17 cellular contexts compared by ENCODE assay signal in the genomic region with DNA sequence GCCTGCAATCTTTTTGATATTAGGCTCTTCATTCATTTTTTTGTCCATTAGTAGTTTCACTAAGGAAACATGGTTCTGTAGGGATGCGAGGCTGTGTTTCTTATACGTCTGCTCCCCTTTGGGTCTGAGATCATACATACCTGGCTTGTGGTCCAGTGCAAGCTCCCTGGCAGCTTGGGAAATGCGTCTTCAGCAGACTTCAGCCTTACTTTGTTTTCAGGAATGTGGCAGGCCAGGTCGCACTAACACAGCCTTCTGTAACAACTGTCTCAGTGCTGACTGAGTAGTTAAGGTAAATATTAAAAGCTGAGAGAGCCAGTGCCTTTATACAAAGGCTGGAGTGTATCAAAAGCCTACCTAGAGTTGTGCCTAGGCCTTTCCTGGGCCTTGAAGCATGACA.
DNase-seq lines count a peak whose midpoint lies in the region; ATAC-seq, FAIRE-seq and TF ChIP-seq lines count a peak whose summit lies in the region.
"Had no signal": no experiment of that assay in that cellular context is flagged by ENCODE, and none has a peak within 500 bp of the region (broad histone marks: within the 10 kb centered on the region; RNA-seq: fewer than 3 reads in every experiment).

No MANE protein-coding gene starts in this region.

- H3K79me2 ChIP-seq in H1 (ENCODE audit: control insufficient read depth in 1 of 2, insufficient read depth in 2 of 2, low read length in 2 of 2) (no peaks in the 10 kb centered on the region), neural progenitor cell (ENCODE audit: low read depth) (no peaks in the 10 kb centered on the region)

- peaks cover 43% of the 10 kb centered on the region for H3K4me1 Mint-ChIP-seq in neural progenitor cell
- H3K4me1 Mint-ChIP-seq: CD4-positive, alpha-beta memory T cell had no signal

- TF ChIP-seq CTCF in H1 (IDR thresholded peaks at IDR 0.05; ENCODE audit: control extremely low read depth in 1 of 3, insufficient read depth in 1 of 3, low read depth in 1 of 3, low read length in 3 of 3), result no peak
- TF ChIP-seq CTCF in neural progenitor cell (IDR thresholded peaks at IDR 0.05), result no peak

- H2BK12ac ChIP-seq in H1 (ENCODE audit: low read depth, low read length), result no peak overlapping the region

- no peak overlapping the region for H3K18ac ChIP-seq in H1 (ENCODE audit: extremely low read depth, low read length)

- H3K4me3 ChIP-seq in H1 (ENCODE audit: extremely low read depth in 1 of 4, insufficient read depth in 2 of 4, low read depth in 3 of 4, low read length in 4 of 4) (no peak overlapping the region), neural progenitor cell (no peak overlapping the region)

- POLR2A ChIA-PET in H1 (lab: Charles Lee; ENCODE audit: partially characterized antibody), result interaction anchor here (0.7 kb wide), 1 partner anchor 55 kb away, joined by 3 read pairs; no protein-coding TSS in a partner anchor

- no peak overlapping the region for H3K4ac ChIP-seq in H1 (replicated peaks; ENCODE audit: insufficient read length, low read depth, low read length)

- no peak overlapping the region for H2BK5ac ChIP-seq in H1 (ENCODE audit: low read depth, low read length)

- TF ChIP-seq EP300 in H1 (IDR thresholded peaks at IDR 0.05; ENCODE audit: borderline replicate concordance in 1 of 2, low read depth in 2 of 2, low read length in 2 of 2), result no peak

- H3K27ac ChIP-seq in H1 (ENCODE audit: low read depth, low read length) (no peak overlapping the region), neural progenitor cell (no peak overlapping the region)

- H3F3A ChIP-seq in neural progenitor cell (ENCODE audit: low read depth), result no peaks in the 10 kb centered on the region

- no peak overlapping the region for H4K8ac ChIP-seq in H1 (ENCODE audit: extremely low read depth, insufficient read depth, low read length)

- H4K91ac ChIP-seq in H1 (replicated peaks; ENCODE audit: insufficient read length, low read length), result no peak overlapping the region

- H3K56ac ChIP-seq in H1 (replicated peaks; ENCODE audit: insufficient read length, low read depth, low read length), result no peak overlapping the region

- H3K9ac ChIP-seq in H1 (replicated peaks in 1 of 4; ENCODE audit: extremely low read depth in 1 of 4, low read depth in 3 of 4, low read length in 3 of 4), result no peak overlapping the region
- H3K9ac ChIP-seq in neural progenitor cell, result no peak overlapping the region

- peaks cover 14% of the 10 kb centered on the region for H3K36me3 Mint-ChIP-seq in neural progenitor cell
- H3K36me3 Mint-ChIP-seq: CD4-positive, alpha-beta memory T cell had no signal

- H2AFZ ChIP-seq in H1 (ENCODE audit: low read length) (no peak overlapping the region), neural progenitor cell (replicated peaks) (no peak overlapping the region)

- H4K20me1 ChIP-seq in H1 (replicated peaks in 1 of 2; ENCODE audit: control insufficient read depth in 1 of 2, insufficient read depth in 2 of 2, low read length in 2 of 2) (no peaks in the 10 kb centered on the region), neural progenitor cell (ENCODE audit: low read depth) (no peaks in the 10 kb centered on the region)

- H3K23ac ChIP-seq in H1 (ENCODE audit: insufficient read length), result no peak overlapping the region

- no peak overlapping the region for H3K14ac ChIP-seq in H1 (ENCODE audit: insufficient read length)

- TF ChIP-seq POLR2A in H1 (IDR thresholded peaks at IDR 0.05; ENCODE audit: control extremely low read depth in 1 of 2, low read depth in 2 of 2, low read length in 2 of 2), result no peak

- H3K4me3 Mint-ChIP-seq in neural progenitor cell, result no peak overlapping the region
- H3K4me3 Mint-ChIP-seq: CD4-positive, alpha-beta memory T cell; H9 had no signal

- peaks cover 8% of the 10 kb centered on the region for H3K9me3 Mint-ChIP-seq in neural progenitor cell

- no peak overlapping the region for H3K4me2 ChIP-seq in H1 (ENCODE audit: insufficient read depth in 1 of 2, low read depth in 2 of 2, low read length in 2 of 2)
- H3K4me2 ChIP-seq in neural progenitor cell, result no peak overlapping the region

- FAIRE-seq in H1 (lab: Jason Lieb, UNC), result no peak
- FAIRE-seq: GM12891, GM18507 had no signal

- H3K27ac Mint-ChIP-seq in neural progenitor cell, result no peak overlapping the region
- H3K27ac Mint-ChIP-seq: CD4-positive, alpha-beta memory T cell had no signal

- no peak overlapping the region for H2AK5ac ChIP-seq in H1 (ENCODE audit: low read depth, low read length)

- H2BK20ac ChIP-seq in H1 (ENCODE audit: low read length), result no peak overlapping the region

- ATAC-seq in GM18858 (IDR thresholded peaks at IDR 0.05; ENCODE audit: unreplicated experiment), result no peak
- ATAC-seq: HCT116 had no signal

- H3K4me1 ChIP-seq in H1 (replicated peaks in 1 of 4; ENCODE audit: control insufficient read depth in 3 of 4, insufficient read depth in 4 of 4, low read length in 3 of 4), result no peaks in the 10 kb centered on the region
- peaks cover 4% of the 10 kb centered on the region for H3K4me1 ChIP-seq in neural progenitor cell

- H3K27me3 ChIP-seq in H1 (replicated peaks in 1 of 4; ENCODE audit: control insufficient read depth in 3 of 4, extremely low read depth in 1 of 4, insufficient read depth in 3 of 4, low read length in 3 of 4) (no peaks in the 10 kb centered on the region), neural progenitor cell (no peaks in the 10 kb centered on the region)

- H3K79me1 ChIP-seq in H1 (ENCODE audit: low read depth, low read length), result no peaks in the 10 kb centered on the region

- DNase-seq in H1 (ENCODE audit: low read depth in 1 of 2, low spot score in 2 of 2), result no peak
- DNase-seq in left kidney (ENCODE audit: low read depth, low spot score), result peak; percentile 28
- DNase-seq in neural progenitor cell (ENCODE audit: low spot score), result peak; percentile 22
- no peak for DNase-seq in DMS 273 (lab: John Stamatoyannopoulos, UW; ENCODE audit: unreplicated experiment)
- DNase-seq in cerebellar nuclear complex (lab: John Stamatoyannopoulos, UW), result no peak
- DNase-seq: C1 segment of cervical spinal cord; Calu3; CD4-positive, alpha-beta memory T cell; COR-L47; DMS153; DND-41; GDM1; H9 had no signal

- no peak for TF ChIP-seq RAD21 in H1 (IDR thresholded peaks at IDR 0.05 in 1 of 2, conservative IDR thresholded peaks at IDR 0.05 in 1 of 2; ENCODE audit: low read depth in 2 of 2, low read length in 2 of 2)

- no peaks in the 10 kb centered on the region for H3K36me3 ChIP-seq in H1 (ENCODE audit: control insufficient read depth in 2 of 4, insufficient read depth in 4 of 4, low read length in 3 of 4)
- H3K36me3 ChIP-seq in neural progenitor cell, result no peaks in the 10 kb centered on the region

- H4K5ac ChIP-seq in H1 (ENCODE audit: insufficient read length, low read depth, low read length), result no peak overlapping the region

- no peaks in the 10 kb centered on the region for H3K23me2 ChIP-seq in H1 (ENCODE audit: low read depth, low read length)

- no peaks in the 10 kb centered on the region for H3K27me3 Mint-ChIP-seq in neural progenitor cell (ENCODE audit: insufficient read depth, low read depth)
- H3K27me3 Mint-ChIP-seq: CD4-positive, alpha-beta memory T cell had no signal

- peaks cover 0 to 4% of the 10 kb centered on the region in 2 experiments; a peak in 1 of 4 replicates for H3K9me3 ChIP-seq in H1 (ENCODE audit: insufficient read depth in 2 of 2, low read depth in 1 of 2, low read length in 1 of 2)
- no peaks in the 10 kb centered on the region for H3K9me3 ChIP-seq in neural progenitor cell (ENCODE audit: low read depth)

- WGBS in H1 (ENCODE audit: extremely low coverage in 1 of 2, insufficient coverage in 1 of 2, insufficient read length in 1 of 2, insufficient replicate concordance in 2 of 2, low coverage in 1 of 2, low lambda C conversion rate in 2 of 2, missing lambda C conversion rate in 1 of 2), 2 experiments, result 69% methylated on average over 4 of the region's 4 CpGs; no CpG with 5 or more reads in 1 of the 2 experiments

- H2BK15ac ChIP-seq in H1 (ENCODE audit: low read length), result no peak overlapping the region

- CTCF ChIA-PET in H1 (lab: Charles Lee; ENCODE audit: partially characterized antibody), result interaction anchor here (1.1 to 1.5 kb wide), 2 partner anchors 11 to 244 kb away, joined by 3 read pairs; no protein-coding TSS in a partner anchor

- H2BK120ac ChIP-seq in H1 (replicated peaks; ENCODE audit: low read depth, low read length), result peak overlapping the region; percentile 43

TF ChIP-seq in H1, 55 proteins besides CTCF, POLR2A, EP300 and RAD21:
- TF ChIP-seq ZNF274 (IDR thresholded peaks at IDR 0.05; ENCODE audit: borderline replicate concordance, extremely low read depth, low read length) (no peak), FOSL1 (IDR thresholded peaks at IDR 0.05; ENCODE audit: insufficient read depth, low read depth, low read length) (no peak), JUND (IDR thresholded peaks at IDR 0.05; ENCODE audit: low read length) (no peak), E2F6 (IDR thresholded peaks at IDR 0.05) (no peak), CREB1 (IDR thresholded peaks at IDR 0.05) (no peak), ASH2L (IDR thresholded peaks at IDR 0.05; ENCODE audit: low read length) (no peak), CHD2 (IDR thresholded peaks at IDR 0.05; ENCODE audit: low read length) (no peak), CHD1 (IDR thresholded peaks at IDR 0.05; ENCODE audit: low read depth, low read length) (no peak), YY1 (IDR thresholded peaks at IDR 0.05; ENCODE audit: low read depth, low read length) (no peak), TCF12 (IDR thresholded peaks at IDR 0.05; ENCODE audit: low read depth, low read length) (no peak), HDAC2 (IDR thresholded peaks at IDR 0.05; ENCODE audit: borderline replicate concordance in 1 of 2, low read depth in 2 of 2, low read length in 2 of 2) (no peak)
- TF ChIP-seq, protein P1, sequence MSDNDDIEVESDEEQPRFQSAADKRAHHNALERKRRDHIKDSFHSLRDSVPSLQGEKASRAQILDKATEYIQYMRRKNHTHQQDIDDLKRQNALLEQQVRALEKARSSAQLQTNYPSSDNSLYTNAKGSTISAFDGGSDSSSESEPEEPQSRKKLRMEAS (IDR thresholded peaks at IDR 0.05), result no peak
TF ChIP-seq in H1: peak in this region for 0.

Comparison
In these comparisons a context has a peak if more than half of its experiments do, and no peak if none do; other contexts are left out.
1. DNase-seq: peak in left kidney (single experiment) and neural progenitor cell (single experiment); none in H1 (0 of 2), DMS 273 (single experiment) and cerebellar nuclear complex (0 of 2).